In the genomic region with DNA sequence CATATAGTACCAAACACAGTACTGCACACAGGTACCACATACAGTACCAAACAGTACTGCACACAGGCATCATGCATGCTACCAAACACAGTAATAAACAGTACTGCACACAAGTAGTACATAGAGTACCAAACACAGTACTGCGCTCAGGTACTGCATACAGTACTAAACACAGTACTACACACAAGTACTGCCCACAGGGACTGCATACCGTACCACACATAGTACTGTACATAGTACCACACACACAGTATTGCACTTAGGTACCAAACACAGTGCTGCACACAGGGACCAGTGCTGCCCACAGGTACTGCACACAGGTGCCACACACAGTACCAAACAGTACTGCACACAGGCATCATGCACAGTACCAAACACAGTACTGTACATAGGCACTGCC, we compare ENCODE assay signal across 25 cellular contexts.
"Had no signal": no experiment of that assay in that cellular context is flagged by ENCODE, and none has a peak within 500 bp of the region (broad histone marks: within the 10 kb centered on the region; RNA-seq: fewer than 3 reads in every experiment).

No MANE protein-coding gene starts in this region.

- H3K27me3 ChIP-seq: adrenal gland, breast epithelium had no signal

- H3K27ac ChIP-seq: adrenal gland, breast epithelium had no signal

- DNase-seq: activated CD4-positive, alpha-beta memory T cell treated with anti-CD3 and anti-CD28 coated beads for 36 hours; activated CD4-positive, alpha-beta T cell treated with anti-CD3 and anti-CD28 coated beads, Interleukin-2, amount 10 ng/mL, durations not matched to agents 7 days and 5 days; activated CD4-positive, CD25-positive, alpha-beta regulatory T cell treated with anti-CD3 and anti-CD28 coated beads, Interleukin-2, amount 50 U/mL, for 72 hours; activated CD8-positive, alpha-beta memory T cell treated with anti-CD3 and anti-CD28 coated beads for 24 hours; activated gamma-delta T cell; activated naive CD4-positive, alpha-beta T cell treated with anti-CD3 and anti-CD28 coated beads for 36 hours; activated T-cell treated with anti-CD3 and anti-CD28 coated beads, Interleukin-2, amount 50 U/mL, for 4 hours; adrenal gland; anterior cingulate cortex; central memory CD4-positive, alpha-beta T cell; KBM-7; NCI-H1092 treated with DMSO at 0.1 percent for 48 hours; NCI-H1417 treated with DMSO at 0.1 percent for 48 hours; NCI-H1694; NCI-H2029 treated with DMSO at 0.1 percent for 48 hours; NCI-H510A treated with DMSO at 0.1 percent for 48 hours; NCI-H69; NK-92 treated with Interleukin-12 subunit alpha and Interleukin-12 subunit beta, amount 100 ng/mL, for 24 hours; PC-3; SIG-M5; T-helper 17 cell; T-helper 9 cell had no signal

- H3K4me1 ChIP-seq: adrenal gland, breast epithelium had no signal

- H3K4me3 ChIP-seq: adrenal gland, breast epithelium had no signal

- H3K9me3 ChIP-seq: adrenal gland had no signal

- FAIRE-seq: RCC 7860 had no signal

- ATAC-seq: activated T-cell treated with anti-CD3 and anti-CD28 coated beads, Interleukin-2, amount 50 U/mL, for 4 hours; PC-3; T-helper 17 cell; WTC11 had no signal
